In the genomic region with DNA sequence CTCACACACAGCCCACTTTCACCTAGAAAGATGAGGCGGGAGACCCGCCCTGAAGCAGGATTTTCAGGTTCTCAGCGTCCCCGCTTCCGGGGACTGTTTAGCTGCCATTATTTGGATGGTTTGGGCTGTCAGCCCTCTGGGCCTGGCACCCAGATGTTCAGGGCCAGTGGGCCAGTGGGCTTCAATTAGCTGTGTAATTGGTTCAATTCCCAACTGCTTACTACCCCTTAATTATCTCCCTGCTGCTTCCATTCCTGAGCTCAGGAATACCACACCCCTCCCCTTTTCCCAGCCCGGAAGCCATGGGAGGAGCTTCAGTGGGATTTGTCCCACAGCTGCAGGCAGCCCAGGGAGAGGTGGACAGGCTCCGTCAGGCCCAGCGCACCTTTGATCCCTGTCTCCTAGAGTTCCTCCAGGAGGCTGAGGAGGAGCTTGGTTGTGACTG, we compare ENCODE assay signal across 24 cellular contexts.
DNase-seq lines count a peak whose midpoint lies in the region; FAIRE-seq and TF ChIP-seq lines count a peak whose summit lies in the region.
"Had no signal": no experiment of that assay in that cellular context is flagged by ENCODE, and none has a peak within 500 bp of the region (broad histone marks: within the 10 kb centered on the region; RNA-seq: fewer than 3 reads in every experiment).

No MANE protein-coding gene starts in this region.

- H3K27ac ChIP-seq in colonic mucosa (no peak overlapping the region), kidney (ENCODE audit: low read depth in 2 of 2, low read length in 2 of 2) (no peak overlapping the region)
- H3K27ac ChIP-seq: adrenal gland, BLaER1, cardiac muscle cell, gastroesophageal sphincter, left lung, sigmoid colon, VCaP had no signal

- H3K27me3 ChIP-seq in BE2C: no peaks in the 10 kb centered on the region
- H3K27me3 ChIP-seq in colonic mucosa: no peaks in the 10 kb centered on the region
- H3K27me3 ChIP-seq: adrenal gland, BLaER1, cardiac muscle cell, gastroesophageal sphincter, left lung, sigmoid colon had no signal

- no peak overlapping the region for H3K4me3 Mint-ChIP-seq in progenitor cell of endocrine pancreas (ENCODE audit: low read depth)
- H3K4me3 Mint-ChIP-seq: activated CD4-positive, alpha-beta memory T cell treated with anti-CD3 and anti-CD28 coated beads, Interleukin-2, amount 10 ng/mL, durations not matched to agents 7 days and 5 days; mesothelial cell of epicardium; natural killer cell treated with Interleukin-12 subunit alpha and Interleukin-12 subunit beta and Interleukin-15 and Interleukin-18, amount 100 ng/mL, for 72 hours; stimulated activated effector memory CD8-positive, alpha-beta T cell treated with anti-CD3 and anti-CD28 coated beads, Interleukin-12 subunit alpha, Interleukin-12 subunit beta, amount 100 ng/mL, for 72 hours; T-helper 1 cell treated with Interleukin-12 subunit alpha and Interleukin-12 subunit beta and Interleukin-4 antibody, amounts not matched to agents 30 μg/mL and 1 μg/mL, for 36 hours had no signal

- H3K4me1 Mint-ChIP-seq in progenitor cell of endocrine pancreas (ENCODE audit: low read depth): peaks cover 6% of the 10 kb centered on the region
- H3K4me1 Mint-ChIP-seq: activated CD4-positive, alpha-beta memory T cell treated with anti-CD3 and anti-CD28 coated beads, Interleukin-2, amount 10 ng/mL, durations not matched to agents 7 days and 5 days; stimulated activated effector memory CD8-positive, alpha-beta T cell treated with anti-CD3 and anti-CD28 coated beads, Interleukin-12 subunit alpha, Interleukin-12 subunit beta, amount 100 ng/mL, for 72 hours had no signal

- H3K9me3 ChIP-seq in BE2C: no peaks in the 10 kb centered on the region
- H3K9me3 ChIP-seq in colonic mucosa: no peaks in the 10 kb centered on the region
- H3K9me3 ChIP-seq in kidney (ENCODE audit: control insufficient read depth in 1 of 2, low read length in 2 of 2): no peaks in the 10 kb centered on the region
- H3K9me3 ChIP-seq: adrenal gland, BLaER1, gastroesophageal sphincter, left lung, sigmoid colon had no signal

- peaks cover 7% of the 10 kb centered on the region; the same call in 1 of the 2 replicates for H3K4me1 ChIP-seq in BE2C
- no peaks in the 10 kb centered on the region for H3K4me1 ChIP-seq in colonic mucosa
- peaks cover 5 to 8% of the 10 kb centered on the region in 2 donors for H3K4me1 ChIP-seq in kidney (ENCODE audit: control insufficient read depth in 1 of 2, insufficient read depth in 1 of 2, low read depth in 1 of 2, low read length in 2 of 2)
- H3K4me1 ChIP-seq: adrenal gland, BLaER1, gastroesophageal sphincter, left lung, sigmoid colon had no signal

- peak; percentile 35 for DNase-seq in BE2C
- peak; percentile 41 for DNase-seq in NCI-H2227 treated with DMSO at 0.1 percent for 48 hours (lab: John Stamatoyannopoulos, UW)
- DNase-seq in colonic mucosa: peak; percentile 33
- peak; percentile 14 for DNase-seq in kidney tubule cell (ENCODE audit: low spot score)
- no peak for DNase-seq in progenitor cell of endocrine pancreas (ENCODE audit: low spot score, unreplicated experiment)
- no peak for DNase-seq in kidney
- no peak for DNase-seq in stimulated activated CD4-positive, alpha-beta T cell treated with anti-CD3 and anti-CD28 coated beads, Interleukin-12 subunit alpha, Interleukin-12 subunit beta, amount 100 ng/mL, for 4 hours
- no peak for DNase-seq in activated CD4-positive, alpha-beta T cell treated with anti-CD3 and anti-CD28 coated beads, Interleukin-2, amount 50 U/mL, for 48 hours
- DNase-seq: activated CD4-positive, alpha-beta memory T cell treated with anti-CD3 and anti-CD28 coated beads, Interleukin-2, amount 10 ng/mL, durations not matched to agents 7 days and 5 days; adrenal gland; Kasumi-1; left lung; NCI-H1092; NCI-H2029 treated with DMSO at 0.1 percent for 48 hours; NCI-H446 treated with DMSO at 0.1 percent for 48 hours; sigmoid colon had no signal

- H3K27me3 Mint-ChIP-seq in progenitor cell of endocrine pancreas: peaks cover 5% of the 10 kb centered on the region
- H3K27me3 Mint-ChIP-seq: activated CD4-positive, alpha-beta memory T cell treated with anti-CD3 and anti-CD28 coated beads, Interleukin-2, amount 10 ng/mL, durations not matched to agents 7 days and 5 days; natural killer cell treated with Interleukin-12 subunit alpha and Interleukin-12 subunit beta and Interleukin-15 and Interleukin-18, amount 100 ng/mL, for 72 hours had no signal

- no peak overlapping the region for H3K4me3 ChIP-seq in BE2C (ENCODE audit: low read depth, low read length)
- no peak overlapping the region for H3K4me3 ChIP-seq in colonic mucosa
- peak overlapping the region in 1 of 2 donors; percentile 29 for H3K4me3 ChIP-seq in kidney (ENCODE audit: low read length in 2 of 2)
- H3K4me3 ChIP-seq: adrenal gland, BLaER1, cardiac muscle cell, gastroesophageal sphincter, left lung, sigmoid colon had no signal

- H3K9me3 Mint-ChIP-seq in progenitor cell of endocrine pancreas (ENCODE audit: low read depth): no peaks in the 10 kb centered on the region
- H3K9me3 Mint-ChIP-seq: activated CD4-positive, alpha-beta memory T cell treated with anti-CD3 and anti-CD28 coated beads, Interleukin-2, amount 10 ng/mL, durations not matched to agents 7 days and 5 days; mesothelial cell of epicardium; natural killer cell treated with Interleukin-12 subunit alpha and Interleukin-12 subunit beta and Interleukin-15 and Interleukin-18, amount 100 ng/mL, for 72 hours; stimulated activated effector memory CD8-positive, alpha-beta T cell treated with anti-CD3 and anti-CD28 coated beads, Interleukin-12 subunit alpha, Interleukin-12 subunit beta, amount 100 ng/mL, for 72 hours; T-helper 1 cell treated with Interleukin-12 subunit alpha and Interleukin-12 subunit beta and Interleukin-4 antibody, amounts not matched to agents 30 μg/mL and 1 μg/mL, for 36 hours had no signal

- no peak overlapping the region for H3K27ac Mint-ChIP-seq in progenitor cell of endocrine pancreas
- H3K27ac Mint-ChIP-seq: activated CD4-positive, alpha-beta memory T cell treated with anti-CD3 and anti-CD28 coated beads, Interleukin-2, amount 10 ng/mL, durations not matched to agents 7 days and 5 days; natural killer cell treated with Interleukin-12 subunit alpha and Interleukin-12 subunit beta and Interleukin-15 and Interleukin-18, amount 100 ng/mL, for 72 hours; stimulated activated effector memory CD8-positive, alpha-beta T cell treated with anti-CD3 and anti-CD28 coated beads, Interleukin-12 subunit alpha, Interleukin-12 subunit beta, amount 100 ng/mL, for 72 hours; T-helper 1 cell treated with Interleukin-12 subunit alpha and Interleukin-12 subunit beta and Interleukin-4 antibody, amounts not matched to agents 30 μg/mL and 1 μg/mL, for 36 hours had no signal

- H3K9ac ChIP-seq in colonic mucosa (ENCODE audit: low read depth in 2 of 2, low read length in 2 of 2): no peak overlapping the region
- H3K9ac ChIP-seq in kidney (ENCODE audit: low read length in 2 of 2): no peak overlapping the region
- H3K9ac ChIP-seq: BLaER1 had no signal

- FAIRE-seq in kidney (lab: Jason Lieb, UNC): no peak

- no peaks in the 10 kb centered on the region for H3K36me3 Mint-ChIP-seq in progenitor cell of endocrine pancreas (ENCODE audit: insufficient read depth)
- H3K36me3 Mint-ChIP-seq: mesothelial cell of epicardium; natural killer cell treated with Interleukin-12 subunit alpha and Interleukin-12 subunit beta and Interleukin-15 and Interleukin-18, amount 100 ng/mL, for 72 hours; stimulated activated effector memory CD8-positive, alpha-beta T cell treated with anti-CD3 and anti-CD28 coated beads, Interleukin-12 subunit alpha, Interleukin-12 subunit beta, amount 100 ng/mL, for 72 hours had no signal

- H3K36me3 ChIP-seq in BE2C (no peaks in the 10 kb centered on the region), colonic mucosa (no peaks in the 10 kb centered on the region), kidney (ENCODE audit: control insufficient read depth in 1 of 2, insufficient read depth in 2 of 2, low read length in 2 of 2) (no peaks in the 10 kb centered on the region)
- H3K36me3 ChIP-seq: adrenal gland, BLaER1, cardiac muscle cell, gastroesophageal sphincter, left lung, sigmoid colon had no signal

- intact Hi-C loops in colonic mucosa (cut with DNase I) (no loop called here), kidney (cut with DNase I) (no loop called here)

- TF ChIP-seq CTCF in BE2C (IDR thresholded peaks at IDR 0.05; ENCODE audit: low read depth, low read length) (no peak), colonic mucosa (IDR thresholded peaks at IDR 0.05) (no peak), progenitor cell of endocrine pancreas (IDR thresholded peaks at IDR 0.05; ENCODE audit: unreplicated experiment) (no peak), kidney (IDR thresholded peaks at IDR 0.05; ENCODE audit: borderline replicate concordance, extremely low read depth, insufficient read depth) (no peak)

Comparison
In these comparisons a context has a peak if more than half of its experiments do, and no peak if none do; other contexts are left out.
1. DNase-seq: peak in BE2C (single experiment), NCI-H2227 treated with DMSO at 0.1 percent for 48 hours (single experiment), colonic mucosa (single experiment) and kidney tubule cell (single experiment); none in progenitor cell of endocrine pancreas (single experiment), kidney (single experiment), stimulated activated CD4-positive, alpha-beta T cell treated with anti-CD3 and anti-CD28 coated beads, Interleukin-12 subunit alpha, Interleukin-12 subunit beta, amount 100 ng/mL, for 4 hours (single experiment) and activated CD4-positive, alpha-beta T cell treated with anti-CD3 and anti-CD28 coated beads, Interleukin-2, amount 50 U/mL, for 48 hours (0 of 2).